In genomic region chr1:151060241-151061011, GRCh38 we compare ENCODE assay signal across 8 cellular contexts. TPM values are rescaled to one million over a fixed set of nuclear protein-coding genes. Genes with fewer than 3 reads are reported as not detected.
A peak's percentile ranks its signal among the peaks of the same experiment; 100 is the strongest.
DNase-seq lines count a peak whose midpoint lies in the region; ATAC-seq and TF ChIP-seq lines count a peak whose summit lies in the region.

TSS of gene MLLT11 (plus strand) at chr1:151060397. CDS start at chr1:151067225, 6,828 bp downstream.

- peak within 1 kb of the TSS; percentile 94 for H3K4me3 Mint-ChIP-seq in activated CD8-positive, alpha-beta T cell treated with anti-CD3 and anti-CD28 coated beads, Interleukin-2, amount 10 ng/mL, durations not matched to agents 7 days and 5 days
- H3K4me3 Mint-ChIP-seq in mesothelial cell of epicardium = peak within 1 kb of the TSS; percentile 96

- POLR2A ChIA-PET in activated CD8-positive, alpha-beta T cell treated with anti-CD3 and anti-CD28 coated beads, Interleukin-2, amount 10 ng/mL, durations not matched to agents 7 days and 5 days (lab: Charles Lee) = interaction anchor here (1.0 to 5.8 kb wide), 4 partner anchors 7 to 54 kb away, joined by 3 to 51 read pairs (median 19); partner anchors contain the start of genes C1orf56 and GABPB2

- no peaks in the 10 kb centered on the region for H3K27me3 ChIP-seq in esophagus (ENCODE audit: control insufficient read depth in 1 of 2, insufficient read depth in 2 of 2, low read length in 2 of 2)
- no peaks in the 10 kb centered on the region for H3K27me3 ChIP-seq in upper lobe of left lung

- peak within 1 kb of the TSS; percentile 96 for H3K27ac Mint-ChIP-seq in activated CD8-positive, alpha-beta T cell treated with anti-CD3 and anti-CD28 coated beads, Interleukin-2, amount 10 ng/mL, durations not matched to agents 7 days and 5 days
- peak within 1 kb of the TSS; percentile 98 for H3K27ac Mint-ChIP-seq in mesothelial cell of epicardium

- H3K27me3 Mint-ChIP-seq in activated CD8-positive, alpha-beta T cell treated with anti-CD3 and anti-CD28 coated beads, Interleukin-2, amount 10 ng/mL, durations not matched to agents 7 days and 5 days (ENCODE audit: low read depth) = no peaks in the 10 kb centered on the region
- no peaks in the 10 kb centered on the region for H3K27me3 Mint-ChIP-seq in mesothelial cell of epicardium (ENCODE audit: low read depth)

- peaks cover 0 to 13% of the 10 kb centered on the region in 2 donors for H3K4me1 ChIP-seq in esophagus (ENCODE audit: control insufficient read depth in 2 of 2, insufficient read depth in 2 of 2, low read length in 1 of 2)
- H3K4me1 ChIP-seq in upper lobe of left lung = peaks cover 27 to 41% (median 35%) of the 10 kb centered on the region in 4 donors

- 4% methylated on average over 13 of the region's 13 CpGs for WGBS in esophagus, 2 donors
- 4 to 5% methylated on average over 11 to 13 of the region's 13 CpGs for WGBS in upper lobe of left lung, 2 donors

- CTCF ChIA-PET in activated CD8-positive, alpha-beta T cell treated with anti-CD3 and anti-CD28 coated beads, Interleukin-2, amount 10 ng/mL, durations not matched to agents 7 days and 5 days (lab: Charles Lee) = interaction anchor here (0.8 to 6.7 kb wide), 12 partner anchors 8 to 95 kb away, joined by 3 to 77 read pairs (median 8); partner anchors contain the start of genes C1orf56, GABPB2 and MINDY1

- H3K9me3 ChIP-seq in esophagus (ENCODE audit: control insufficient read depth in 2 of 2, insufficient read depth in 1 of 2, low read depth in 1 of 2, low read length in 1 of 2) = no peaks in the 10 kb centered on the region
- no peaks in the 10 kb centered on the region for H3K9me3 ChIP-seq in upper lobe of left lung

- TF ChIP-seq POLR2A in upper lobe of left lung (IDR thresholded peaks at IDR 0.05) = no peak

- H3K36me3 ChIP-seq in esophagus (ENCODE audit: control insufficient read depth in 2 of 2, insufficient read depth in 2 of 2, low read length in 1 of 2) (peaks cover 2 to 8% of the 10 kb centered on the region in 2 donors), upper lobe of left lung (peaks cover 3 to 16% (median 5%) of the 10 kb centered on the region in 4 donors)

- H3K4me3 ChIP-seq in GM12865 (ENCODE audit: low read depth, low read length) = peak within 1 kb of the TSS; percentile 92
- peak within 1 kb of the TSS; percentile 63 to 92 for H3K4me3 ChIP-seq in esophagus (ENCODE audit: low read depth in 1 of 2, low read length in 2 of 2)
- H3K4me3 ChIP-seq in upper lobe of left lung = peak within 1 kb of the TSS; percentile 65 to 93 (median 88)

- H3K9me3 Mint-ChIP-seq in activated CD8-positive, alpha-beta T cell treated with anti-CD3 and anti-CD28 coated beads, Interleukin-2, amount 10 ng/mL, durations not matched to agents 7 days and 5 days (ENCODE audit: insufficient read depth) = no peaks in the 10 kb centered on the region
- H3K9me3 Mint-ChIP-seq in mesothelial cell of epicardium = no peaks in the 10 kb centered on the region

- no peak for TF ChIP-seq EP300 in upper lobe of left lung (IDR thresholded peaks at IDR 0.05)

- DNase-seq in GM12865 (ENCODE audit: low read depth) (no peak), NCI-H187 treated with DMSO at 0.1 percent for 48 hours (lab: John Stamatoyannopoulos, UW) (peak; percentile 82), mesothelial cell of epicardium (ENCODE audit: low spot score in 2 of 2, unreplicated experiment in 2 of 2) (peak; percentile 49 to 74), upper lobe of left lung (no peak)
- peak; percentile 58 for DNase-seq in activated CD8-positive, alpha-beta T cell treated with anti-CD3 and anti-CD28 coated beads, Interleukin-2, amount 10 ng/mL, durations not matched to agents 7 days and 5 days

- H3K4me1 Mint-ChIP-seq in activated CD8-positive, alpha-beta T cell treated with anti-CD3 and anti-CD28 coated beads, Interleukin-2, amount 10 ng/mL, durations not matched to agents 7 days and 5 days (ENCODE audit: low read depth) = peaks cover 50% of the 10 kb centered on the region
- peaks cover 56% of the 10 kb centered on the region for H3K4me1 Mint-ChIP-seq in mesothelial cell of epicardium

- no peak for ATAC-seq in activated CD8-positive, alpha-beta T cell treated with anti-CD3 and anti-CD28 coated beads, Interleukin-2, amount 10 ng/mL, durations not matched to agents 7 days and 5 days
- peak in 1 of 2 donors; percentile 41 for ATAC-seq in upper lobe of left lung (ENCODE audit: low FRiP score in 2 of 2)
- ATAC-seq in HG03045 (IDR thresholded peaks at IDR 0.05; ENCODE audit: unreplicated experiment) = no peak
- ATAC-seq in GM18868 (IDR thresholded peaks at IDR 0.05; ENCODE audit: unreplicated experiment) = no peak

- no peak for TF ChIP-seq CTCF in GM12865 (IDR thresholded peaks at IDR 0.05; ENCODE audit: insufficient read depth, low read depth, low read length, missing control alignments)
- no peak for TF ChIP-seq CTCF in mesothelial cell of epicardium (IDR thresholded peaks at IDR 0.05; ENCODE audit: unreplicated experiment)
- TF ChIP-seq CTCF in upper lobe of left lung (IDR thresholded peaks at IDR 0.05) = no peak

- H3K36me3 Mint-ChIP-seq in activated CD8-positive, alpha-beta T cell treated with anti-CD3 and anti-CD28 coated beads, Interleukin-2, amount 10 ng/mL, durations not matched to agents 7 days and 5 days (ENCODE audit: low read depth) = peaks cover 48% of the 10 kb centered on the region
- peaks cover 6% of the 10 kb centered on the region for H3K36me3 Mint-ChIP-seq in mesothelial cell of epicardium

- H3K27ac ChIP-seq in esophagus (ENCODE audit: low read depth in 2 of 2, low read length in 1 of 2) (peak within 1 kb of the TSS; percentile 88 to 90), upper lobe of left lung (peak within 1 kb of the TSS; percentile 89 to 99 (median 98))

RNA-seq across cellular contexts. Expression of gene MLLT11, which starts in this region (rescaled TPM):
- 1 to 10 TPM; 5.7 to 6.0 TPM for total RNA-seq in activated CD8-positive, alpha-beta T cell treated with anti-CD3 and anti-CD28 coated beads, Interleukin-2, amount 10 ng/mL, durations not matched to agents 7 days and 5 days
- 1 to 10 TPM in 1 of 2 donors, under 1 TPM in 1; 0.72 to 1.5 TPM for polyA plus RNA-seq in esophagus
- 16.3 to 18.9 TPM (median 16.9 TPM) in 3 replicates for total RNA-seq in mesothelial cell of epicardium
- 1 to 10 TPM in 4 of 6 donors, under 1 TPM in 2; 0.30 to 1.3 (median 1.1) TPM for total RNA-seq in upper lobe of left lung

Comparison
In these comparisons a context has a peak if more than half of its experiments do, and no peak if none do; other contexts are left out.
1. DNase-seq: peak in NCI-H187 treated with DMSO at 0.1 percent for 48 hours (single experiment), activated CD8-positive, alpha-beta T cell treated with anti-CD3 and anti-CD28 coated beads, Interleukin-2, amount 10 ng/mL, durations not matched to agents 7 days and 5 days (single experiment) and mesothelial cell of epicardium (2 of 2); none in GM12865 (single experiment) and upper lobe of left lung (0 of 2).
2. Peak in every context shown above with its lines, with median percentiles within 50 percentile points of each other: H3K4me3 ChIP-seq.